In the genomic region with DNA sequence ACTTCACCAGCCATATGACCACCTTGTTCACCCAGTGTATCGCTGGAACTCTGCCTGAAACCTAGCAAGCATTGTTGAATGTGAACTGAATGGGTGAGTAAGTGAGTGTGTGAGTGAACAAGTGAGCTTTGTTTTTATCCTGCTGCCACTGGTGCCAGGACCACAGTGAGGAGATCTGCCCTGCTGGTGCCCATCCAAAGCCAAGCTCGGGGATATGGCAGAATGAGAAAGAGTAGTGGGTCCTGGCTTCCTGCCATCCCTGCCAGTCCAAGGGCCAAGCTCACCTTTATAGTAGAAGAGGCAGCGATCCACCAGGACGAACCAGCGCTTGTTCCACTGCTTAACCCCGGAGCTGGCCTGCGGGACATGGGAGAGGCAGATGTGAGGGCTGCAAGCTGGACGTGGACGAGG, we compare ENCODE assay signal across 21 cellular contexts. TPM values are rescaled to one million over a fixed set of nuclear protein-coding genes. Genes with fewer than 3 reads are reported as not detected.
A peak's percentile ranks its signal among the peaks of the same experiment; 100 is the strongest.
DNase-seq lines count a peak whose midpoint lies in the region; ATAC-seq and TF ChIP-seq lines count a peak whose summit lies in the region.
"Had no signal": no experiment of that assay in that cellular context is flagged by ENCODE, and none has a peak within 500 bp of the region (broad histone marks: within the 10 kb centered on the region; RNA-seq: fewer than 3 reads in every experiment).

No MANE protein-coding gene starts in this region.

- H3K4me3 Mint-ChIP-seq in type B pancreatic cell, result peak overlapping the region; percentile 5
- H3K4me3 Mint-ChIP-seq: B cell; central memory CD8-positive, alpha-beta T cell; GM23338; immature natural killer cell; natural killer cell; stimulated activated effector memory CD8-positive, alpha-beta T cell treated with anti-CD3 and anti-CD28 coated beads, Interleukin-12 subunit alpha, Interleukin-12 subunit beta, amount 100 ng/mL, for 72 hours had no signal

- H3K27me3 Mint-ChIP-seq in type B pancreatic cell, result no peaks in the 10 kb centered on the region

- H3K9me3 Mint-ChIP-seq in type B pancreatic cell, result no peaks in the 10 kb centered on the region
- H3K9me3 Mint-ChIP-seq: central memory CD8-positive, alpha-beta T cell; GM23338; natural killer cell; stimulated activated effector memory CD8-positive, alpha-beta T cell treated with anti-CD3 and anti-CD28 coated beads, Interleukin-12 subunit alpha, Interleukin-12 subunit beta, amount 100 ng/mL, for 72 hours had no signal

- no peak for ATAC-seq in GM19452 (IDR thresholded peaks at IDR 0.05; ENCODE audit: unreplicated experiment)
- ATAC-seq: GM23338; natural killer cell; stimulated activated effector memory CD8-positive, alpha-beta T cell treated with anti-CD3 and anti-CD28 coated beads, Interleukin-12 subunit alpha, Interleukin-12 subunit beta, amount 100 ng/mL, for 72 hours had no signal

- peaks cover 5% of the 10 kb centered on the region for H3K36me3 Mint-ChIP-seq in type B pancreatic cell
- H3K36me3 Mint-ChIP-seq: immature natural killer cell; natural killer cell; stimulated activated effector memory CD8-positive, alpha-beta T cell treated with anti-CD3 and anti-CD28 coated beads, Interleukin-12 subunit alpha, Interleukin-12 subunit beta, amount 100 ng/mL, for 72 hours had no signal

- DNase-seq in amygdala (lab: John Stamatoyannopoulos, UW) (peak in 45 of 56 donors; percentile 24 to 88 (median 59)), hypothalamus (lab: John Stamatoyannopoulos, UW) (peak in 36 of 51 donors; percentile 21 to 85 (median 62)), nucleus accumbens (lab: John Stamatoyannopoulos, UW) (peak in 46 of 56 donors; percentile 30 to 85 (median 68)), type B pancreatic cell (ENCODE audit: extremely low spot score, unreplicated experiment) (no peak)
- no peak for DNase-seq in activated T-cell treated with anti-CD3 and anti-CD28 coated beads, Interleukin-2, amount 50 U/mL, for 1 hour
- no peak for DNase-seq in stimulated activated naive CD4-positive, alpha-beta T cell (lab: John Stamatoyannopoulos, UW)
- DNase-seq: activated gamma-delta T cell treated with Interleukin-2 at 50 U/mL for 16 hours; effector memory CD4-positive, alpha-beta T cell; esophagus squamous epithelium; immature natural killer cell; Karpas-422; natural killer cell; NCI-H2081; NCI-H510A; stimulated activated CD4-positive, alpha-beta T cell treated with anti-CD3 and anti-CD28 coated beads, Interleukin-15, amount 100 ng/mL, for 24 hours; SW 1271 had no signal

- H3K27ac Mint-ChIP-seq in type B pancreatic cell, result peak overlapping the region; percentile 83
- H3K27ac Mint-ChIP-seq: B cell; GM23338; immature natural killer cell; natural killer cell; stimulated activated effector memory CD8-positive, alpha-beta T cell treated with anti-CD3 and anti-CD28 coated beads, Interleukin-12 subunit alpha, Interleukin-12 subunit beta, amount 100 ng/mL, for 72 hours had no signal

- no peak for TF ChIP-seq CTCF in type B pancreatic cell (conservative IDR thresholded peaks at IDR 0.05)

- H3K4me1 Mint-ChIP-seq in type B pancreatic cell (ENCODE audit: unreplicated experiment), result peaks cover 35% of the 10 kb centered on the region
- H3K4me1 Mint-ChIP-seq: B cell; central memory CD8-positive, alpha-beta T cell; immature natural killer cell; natural killer cell; stimulated activated effector memory CD8-positive, alpha-beta T cell treated with anti-CD3 and anti-CD28 coated beads, Interleukin-12 subunit alpha, Interleukin-12 subunit beta, amount 100 ng/mL, for 72 hours had no signal

RNA-seq across cellular contexts. Expression of a gene that starts 53.4 kb away (rescaled TPM):
- 7.0 and 9.7 TPM in 2 replicates for total RNA-seq in type B pancreatic cell (ENCODE audit: low replicate concordance)
- total RNA-seq: B cell, natural killer cell had no signal

Comparison
In these comparisons a context has a peak if more than half of its experiments do, and no peak if none do; other contexts are left out.
1. DNase-seq: peak in amygdala (45 of 56), hypothalamus (36 of 51) and nucleus accumbens (46 of 56); none in type B pancreatic cell (single experiment), activated T-cell treated with anti-CD3 and anti-CD28 coated beads, Interleukin-2, amount 50 U/mL, for 1 hour (single experiment) and stimulated activated naive CD4-positive, alpha-beta T cell (0 of 6).